In genomic region chr15:32877620-32878019, GRCh38 we compare ENCODE assay signal across 31 cellular contexts.
A peak's percentile ranks its signal among the peaks of the same experiment; 100 is the strongest.
DNase-seq lines count a peak whose midpoint lies in the region; ATAC-seq, FAIRE-seq and TF ChIP-seq lines count a peak whose summit lies in the region.
"Had no signal": no experiment of that assay in that cellular context is flagged by ENCODE, and none has a peak within 500 bp of the region (broad histone marks: within the 10 kb centered on the region; RNA-seq: fewer than 3 reads in every experiment).

No MANE protein-coding gene starts in this region.

- no peaks in the 10 kb centered on the region for H3K4me1 Mint-ChIP-seq in activated CD8-positive, alpha-beta T cell treated with anti-CD3 and anti-CD28 coated beads, Interleukin-2, amount 10 ng/mL, durations not matched to agents 7 days and 5 days (ENCODE audit: low read depth)
- no peaks in the 10 kb centered on the region for H3K4me1 Mint-ChIP-seq in stimulated activated effector memory CD8-positive, alpha-beta T cell treated with anti-CD3 and anti-CD28 coated beads, Interleukin-12 subunit alpha, Interleukin-12 subunit beta, amount 100 ng/mL, for 72 hours
- H3K4me1 Mint-ChIP-seq: activated B cell treated with CpG ODN at 0.5 μM for 24 hours had no signal

- peaks cover 8% of the 10 kb centered on the region for H3K27me3 Mint-ChIP-seq in activated CD8-positive, alpha-beta T cell treated with anti-CD3 and anti-CD28 coated beads, Interleukin-2, amount 10 ng/mL, durations not matched to agents 7 days and 5 days (ENCODE audit: low read depth)
- H3K27me3 Mint-ChIP-seq: memory B cell had no signal

- H3K9me2 ChIP-seq in PC-3 (replicated peaks; ENCODE audit: low read length), result no peaks in the 10 kb centered on the region

- no peaks in the 10 kb centered on the region for H3K9me3 ChIP-seq in PC-3 (ENCODE audit: low read length)
- H3K9me3 ChIP-seq: adrenal gland, gastrocnemius medialis, prostate gland, thyroid gland had no signal

- H3F3A ChIP-seq in PC-3 (ENCODE audit: low read length, unreplicated experiment), result no peaks in the 10 kb centered on the region

- FAIRE-seq in bronchial epithelial cell (lab: Jason Lieb, UNC), result no peak
- FAIRE-seq: GM19239 had no signal

- H3K27ac Mint-ChIP-seq in activated CD8-positive, alpha-beta T cell treated with anti-CD3 and anti-CD28 coated beads, Interleukin-2, amount 10 ng/mL, durations not matched to agents 7 days and 5 days, result no peak overlapping the region
- no peak overlapping the region for H3K27ac Mint-ChIP-seq in stimulated activated effector memory CD8-positive, alpha-beta T cell treated with anti-CD3 and anti-CD28 coated beads, Interleukin-12 subunit alpha, Interleukin-12 subunit beta, amount 100 ng/mL, for 72 hours
- H3K27ac Mint-ChIP-seq: activated B cell treated with CpG ODN at 0.5 μM for 24 hours; activated naive CD4-positive, alpha-beta T cell treated with anti-CD3 and anti-CD28 coated beads for 36 hours; activated T-helper 1 cell treated with anti-CD3 and anti-CD28 coated beads, Interleukin-12 subunit alpha, Interleukin-12 subunit beta, Interleukin-2, Interleukin-4 antibody, amounts not matched to agents 30 ng/mL and 10 ng/mL and 1 ng/mL, durations not matched to agents 14 hours and 24 hours and 36 hours; memory B cell; stimulated activated naive CD8-positive, alpha-beta T cell treated with anti-CD3 and anti-CD28 coated beads, Interleukin-15, Interleukin-2, amounts not matched to agents 100 ng/mL and 50 ng/mL, for 24 hours had no signal

- H3K36me3 Mint-ChIP-seq in activated CD8-positive, alpha-beta T cell treated with anti-CD3 and anti-CD28 coated beads, Interleukin-2, amount 10 ng/mL, durations not matched to agents 7 days and 5 days (ENCODE audit: low read depth), result no peaks in the 10 kb centered on the region
- H3K36me3 Mint-ChIP-seq in stimulated activated effector memory CD8-positive, alpha-beta T cell treated with anti-CD3 and anti-CD28 coated beads, Interleukin-12 subunit alpha, Interleukin-12 subunit beta, amount 100 ng/mL, for 72 hours, result no peaks in the 10 kb centered on the region
- H3K36me3 Mint-ChIP-seq: memory B cell had no signal

- TF ChIP-seq CTCF in PC-3 (conservative IDR thresholded peaks at IDR 0.05; ENCODE audit: low read depth, low read length) (no peak), bronchial epithelial cell (IDR thresholded peaks at IDR 0.05; ENCODE audit: insufficient read depth, low read length, severe bottlenecking) (no peak)

- POLR2A ChIA-PET in PC-3 (lab: Charles Lee; ENCODE audit: unreplicated experiment), result interaction anchor here (0.6 kb wide), 1 partner anchor 49 kb away, joined by 3 read pairs; no protein-coding TSS in a partner anchor
- POLR2A ChIA-PET in activated CD8-positive, alpha-beta T cell treated with anti-CD3 and anti-CD28 coated beads, Interleukin-2, amount 10 ng/mL, durations not matched to agents 7 days and 5 days (lab: Charles Lee), result no interaction called here

- ATAC-seq in PC-3 (peak; percentile 33; the same call in 1 of the 2 replicates), GM18517 (IDR thresholded peaks at IDR 0.05; ENCODE audit: unreplicated experiment) (no peak)
- no peak for ATAC-seq in activated CD8-positive, alpha-beta T cell treated with anti-CD3 and anti-CD28 coated beads, Interleukin-2, amount 10 ng/mL, durations not matched to agents 7 days and 5 days
- ATAC-seq in stimulated activated effector memory CD8-positive, alpha-beta T cell treated with anti-CD3 and anti-CD28 coated beads, Interleukin-12 subunit alpha, Interleukin-12 subunit beta, amount 100 ng/mL, for 72 hours, result no peak
- ATAC-seq: gastrocnemius medialis, left colon had no signal

- H4K20me1 ChIP-seq in PC-3 (ENCODE audit: low read length), result no peaks in the 10 kb centered on the region

- peak overlapping the region; percentile 14; the same call in 1 of the 2 replicates for H3K4me2 ChIP-seq in PC-3 (ENCODE audit: low read length)
- H3K4me2 ChIP-seq: hepatocyte had no signal

- H3K4me3 ChIP-seq in PC-3 (ENCODE audit: low read length), result no peak overlapping the region
- no peak overlapping the region for H3K4me3 ChIP-seq in bronchial epithelial cell (ENCODE audit: low read depth, low read length)
- H3K4me3 ChIP-seq: adrenal gland, gastrocnemius medialis, hepatocyte, prostate gland, thyroid gland had no signal

- intact Hi-C loops in PC-3 (cut with micrococcal nuclease), result no loop called here

- peak overlapping the region; percentile 74 for H3K27ac ChIP-seq in PC-3 (ENCODE audit: low read length)
- H3K27ac ChIP-seq: adrenal gland, brain microvascular endothelial cell, gastrocnemius medialis, hepatocyte, prostate gland, thyroid gland had no signal

- BruUV-seq in PC-3 (replicated peaks; lab: Mats Ljungman, UMichigan), result no TSS peak

- H3K4me3 Mint-ChIP-seq in activated CD8-positive, alpha-beta T cell treated with anti-CD3 and anti-CD28 coated beads, Interleukin-2, amount 10 ng/mL, durations not matched to agents 7 days and 5 days, result no peak overlapping the region
- no peak overlapping the region for H3K4me3 Mint-ChIP-seq in stimulated activated effector memory CD8-positive, alpha-beta T cell treated with anti-CD3 and anti-CD28 coated beads, Interleukin-12 subunit alpha, Interleukin-12 subunit beta, amount 100 ng/mL, for 72 hours
- H3K4me3 Mint-ChIP-seq: activated B cell treated with CpG ODN at 0.5 μM for 24 hours; activated naive CD4-positive, alpha-beta T cell treated with anti-CD3 and anti-CD28 coated beads for 36 hours; activated T-helper 1 cell treated with anti-CD3 and anti-CD28 coated beads, Interleukin-12 subunit alpha, Interleukin-12 subunit beta, Interleukin-2, Interleukin-4 antibody, amounts not matched to agents 30 ng/mL and 10 ng/mL and 1 ng/mL, durations not matched to agents 14 hours and 24 hours and 36 hours; memory B cell; stimulated activated naive CD8-positive, alpha-beta T cell treated with anti-CD3 and anti-CD28 coated beads, Interleukin-15, Interleukin-2, amounts not matched to agents 100 ng/mL and 50 ng/mL, for 24 hours had no signal

- H3K79me2 ChIP-seq in PC-3 (ENCODE audit: low read length), result no peaks in the 10 kb centered on the region
- H3K79me2 ChIP-seq: hepatocyte had no signal

- H3K4me1 ChIP-seq in PC-3 (ENCODE audit: insufficient read depth, low read length), result peaks cover 44% of the 10 kb centered on the region
- H3K4me1 ChIP-seq: adrenal gland, gastrocnemius medialis, thyroid gland had no signal

- H3K27me3 ChIP-seq in PC-3 (ENCODE audit: low read length) (no peaks in the 10 kb centered on the region), bronchial epithelial cell (ENCODE audit: control insufficient read depth, insufficient read depth, low read length) (no peaks in the 10 kb centered on the region)
- H3K27me3 ChIP-seq: adrenal gland, brain microvascular endothelial cell, gastrocnemius medialis, hepatocyte, thyroid gland had no signal

- H3K36me3 ChIP-seq in PC-3 (ENCODE audit: low read depth, low read length) (no peaks in the 10 kb centered on the region), bronchial epithelial cell (ENCODE audit: control insufficient read depth, insufficient read depth, low read length) (no peaks in the 10 kb centered on the region)
- H3K36me3 ChIP-seq: adrenal gland, brain microvascular endothelial cell, gastrocnemius medialis, prostate gland, thyroid gland had no signal

- no peak overlapping the region for H2AFZ ChIP-seq in PC-3 (ENCODE audit: low read length)
- H2AFZ ChIP-seq: hepatocyte had no signal

- CTCF ChIA-PET in PC-3 (lab: Charles Lee), result no interaction called here
- CTCF ChIA-PET in activated CD8-positive, alpha-beta T cell treated with anti-CD3 and anti-CD28 coated beads, Interleukin-2, amount 10 ng/mL, durations not matched to agents 7 days and 5 days (lab: Charles Lee), result no interaction called here

- no peaks in the 10 kb centered on the region for H3K9me3 Mint-ChIP-seq in activated CD8-positive, alpha-beta T cell treated with anti-CD3 and anti-CD28 coated beads, Interleukin-2, amount 10 ng/mL, durations not matched to agents 7 days and 5 days (ENCODE audit: insufficient read depth)
- no peaks in the 10 kb centered on the region for H3K9me3 Mint-ChIP-seq in stimulated activated effector memory CD8-positive, alpha-beta T cell treated with anti-CD3 and anti-CD28 coated beads, Interleukin-12 subunit alpha, Interleukin-12 subunit beta, amount 100 ng/mL, for 72 hours
- H3K9me3 Mint-ChIP-seq: activated B cell treated with CpG ODN at 0.5 μM for 24 hours; activated naive CD4-positive, alpha-beta T cell treated with anti-CD3 and anti-CD28 coated beads for 36 hours; activated T-helper 1 cell treated with anti-CD3 and anti-CD28 coated beads, Interleukin-12 subunit alpha, Interleukin-12 subunit beta, Interleukin-2, Interleukin-4 antibody, amounts not matched to agents 30 ng/mL and 10 ng/mL and 1 ng/mL, durations not matched to agents 14 hours and 24 hours and 36 hours; memory B cell; stimulated activated naive CD8-positive, alpha-beta T cell treated with anti-CD3 and anti-CD28 coated beads, Interleukin-15, Interleukin-2, amounts not matched to agents 100 ng/mL and 50 ng/mL, for 24 hours had no signal

- DNase-seq in ELR (ENCODE audit: low read depth) (peak; percentile 66), PC-3 (peak; percentile 76), bronchial epithelial cell (ENCODE audit: low read depth) (peak; percentile 62), lung microvascular endothelial cell (ENCODE audit: low read depth in 2 of 2) (peak; percentile 11 to 56), EL (no peak)
- no peak for DNase-seq in activated CD8-positive, alpha-beta T cell treated with anti-CD3 and anti-CD28 coated beads, Interleukin-2, amount 10 ng/mL, durations not matched to agents 7 days and 5 days
- DNase-seq in stimulated activated effector memory CD8-positive, alpha-beta T cell treated with anti-CD3 and anti-CD28 coated beads, Interleukin-12 subunit alpha, Interleukin-12 subunit beta, amount 100 ng/mL, for 72 hours (ENCODE audit: low spot score in 2 of 2), result no peak
- DNase-seq: activated B cell treated with CpG ODN at 0.5 μM for 24 hours; activated naive CD4-positive, alpha-beta T cell treated with anti-CD3 and anti-CD28 coated beads for 36 hours; adrenal gland; brain microvascular endothelial cell; DMS153; effector CD8-positive, alpha-beta T cell; erythroblast; gastrocnemius medialis; GF-D8; Kasumi-1; left colon; MV-4-11; NCI-H146; NCI-H446 treated with DMSO at 0.1 percent for 48 hours; SW 1271; T-helper 9 cell; thyroid gland had no signal

- peak overlapping the region; percentile 23; the same call in 1 of the 2 replicates for H3K9ac ChIP-seq in PC-3 (ENCODE audit: low read length)

Comparison
In these comparisons a context has a peak if more than half of its experiments do, and no peak if none do; other contexts are left out.
1. DNase-seq: peak in ELR (single experiment), PC-3 (single experiment), bronchial epithelial cell (single experiment) and lung microvascular endothelial cell (2 of 2); none in activated CD8-positive, alpha-beta T cell treated with anti-CD3 and anti-CD28 coated beads, Interleukin-2, amount 10 ng/mL, durations not matched to agents 7 days and 5 days (single experiment), stimulated activated effector memory CD8-positive, alpha-beta T cell treated with anti-CD3 and anti-CD28 coated beads, Interleukin-12 subunit alpha, Interleukin-12 subunit beta, amount 100 ng/mL, for 72 hours (0 of 2) and EL (single experiment).